Comparison of ENCODE assay signal across 21 cellular contexts in the genomic region with DNA sequence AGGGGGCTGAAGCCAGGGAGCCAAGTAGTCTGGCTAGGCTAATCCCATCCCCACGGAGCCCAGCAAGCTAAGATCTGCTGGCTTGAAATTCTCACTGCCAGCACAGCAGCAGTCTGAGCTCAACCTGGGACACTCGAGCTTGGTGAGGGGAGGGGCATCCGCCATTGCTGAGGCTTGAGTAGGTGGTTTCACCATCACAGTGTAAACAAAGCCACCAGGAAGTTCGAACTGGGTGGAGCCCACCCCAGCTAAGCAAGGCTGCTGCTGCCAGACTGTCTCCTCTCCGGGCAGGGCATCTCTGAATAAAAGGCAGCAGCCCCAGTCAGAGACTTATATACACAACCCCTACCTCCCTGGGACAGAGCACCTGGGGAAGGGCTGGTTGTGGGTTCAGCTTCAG.
DNase-seq lines count a peak whose midpoint lies in the region; ATAC-seq, FAIRE-seq and TF ChIP-seq lines count a peak whose summit lies in the region.
"Had no signal": no experiment of that assay in that cellular context is flagged by ENCODE, and none has a peak within 500 bp of the region (broad histone marks: within the 10 kb centered on the region; RNA-seq: fewer than 3 reads in every experiment).

No MANE protein-coding gene starts in this region.

- no peaks in the 10 kb centered on the region for H3K4me1 ChIP-seq in IMR-90 (ENCODE audit: control insufficient read depth, insufficient read depth, low read length)
- H3K4me1 ChIP-seq in lower lobe of right lung = no peaks in the 10 kb centered on the region
- H3K4me1 ChIP-seq: adrenal gland had no signal

- H3K27me3 Mint-ChIP-seq in WTC11 (ENCODE audit: low read depth) = peaks cover 3% of the 10 kb centered on the region
- H3K27me3 Mint-ChIP-seq in mesothelial cell of epicardium (ENCODE audit: low read depth) = peaks cover 1% of the 10 kb centered on the region
- no peaks in the 10 kb centered on the region for H3K27me3 Mint-ChIP-seq in T-helper 2 cell treated with Interferon-gamma antibody and Interleukin-4, amounts not matched to agents 5 μg/mL and 100 μg/mL, for 36 hours (ENCODE audit: low read depth)
- H3K27me3 Mint-ChIP-seq: activated CD4-positive, alpha-beta T cell treated with anti-CD3 and anti-CD28 coated beads, Interleukin-2, amount 10 ng/mL, durations not matched to agents 24 days and 14 days; central memory CD8-positive, alpha-beta T cell; memory B cell had no signal

- H3K9me3 Mint-ChIP-seq in WTC11 (peaks cover 4% of the 10 kb centered on the region), mesothelial cell of epicardium (peaks cover 33% of the 10 kb centered on the region)
- no peaks in the 10 kb centered on the region for H3K9me3 Mint-ChIP-seq in T-helper 2 cell treated with Interferon-gamma antibody and Interleukin-4, amounts not matched to agents 5 μg/mL and 100 μg/mL, for 36 hours
- H3K9me3 Mint-ChIP-seq: activated CD4-positive, alpha-beta T cell treated with anti-CD3 and anti-CD28 coated beads, Interleukin-2, amount 10 ng/mL, durations not matched to agents 24 days and 14 days had no signal

- H3K4me1 Mint-ChIP-seq in WTC11 (no peaks in the 10 kb centered on the region), mesothelial cell of epicardium (no peaks in the 10 kb centered on the region)
- H3K4me1 Mint-ChIP-seq in T-helper 2 cell treated with Interferon-gamma antibody and Interleukin-4, amounts not matched to agents 5 μg/mL and 100 μg/mL, for 36 hours (ENCODE audit: low read depth) = no peaks in the 10 kb centered on the region
- H3K4me1 Mint-ChIP-seq: activated CD4-positive, alpha-beta T cell treated with anti-CD3 and anti-CD28 coated beads, Interleukin-2, amount 10 ng/mL, durations not matched to agents 24 days and 14 days; central memory CD8-positive, alpha-beta T cell; memory B cell; natural killer cell had no signal

- H3K23ac ChIP-seq in IMR-90 (ENCODE audit: low read depth, low read length) = no peak overlapping the region

- H4K5ac ChIP-seq in IMR-90 (ENCODE audit: low read depth, low read length) = no peak overlapping the region; the same call in 1 of the 2 replicates

- H3K4me3 ChIP-seq in IMR-90 (ENCODE audit: insufficient read depth, low read depth, low read length) = no peak overlapping the region
- H3K4me3 ChIP-seq in lower lobe of right lung = no peak overlapping the region
- H3K4me3 ChIP-seq: adrenal gland, SK-N-MC, skin epidermis had no signal

- H3K27ac Mint-ChIP-seq in WTC11 (no peak overlapping the region), mesothelial cell of epicardium (no peak overlapping the region)
- no peak overlapping the region for H3K27ac Mint-ChIP-seq in T-helper 2 cell treated with Interferon-gamma antibody and Interleukin-4, amounts not matched to agents 5 μg/mL and 100 μg/mL, for 36 hours
- H3K27ac Mint-ChIP-seq: activated CD4-positive, alpha-beta T cell treated with anti-CD3 and anti-CD28 coated beads, Interleukin-2, amount 10 ng/mL, durations not matched to agents 24 days and 14 days; memory B cell; natural killer cell had no signal

- H2AK5ac ChIP-seq in IMR-90 (ENCODE audit: low read depth, low read length) = no peak overlapping the region

- CTCF ChIA-PET in IMR-90 (lab: Yijun Ruan, JAX) = interaction anchor here (0.6 kb wide), 1 partner anchor 14 kb away, joined by 3 read pairs; no protein-coding TSS in a partner anchor
- CTCF ChIA-PET in WTC11 (lab: Charles Lee) = no interaction called here

- WGBS in IMR-90 (ENCODE audit: extremely low coverage in 2 of 2, insufficient read length in 1 of 2), 2 experiments = no CpG with 5 or more reads among the region's 5 CpGs

- POLR2A ChIA-PET in IMR-90 (lab: Charles Lee; ENCODE audit: unreplicated experiment) = no interaction called here
- POLR2A ChIA-PET in WTC11 (lab: Charles Lee) = no interaction called here

- H2AK9ac ChIP-seq in IMR-90 (replicated peaks; ENCODE audit: low read depth, low read length, poor library complexity) = no peak overlapping the region

- H4K8ac ChIP-seq in IMR-90 (ENCODE audit: low read depth in 2 of 2, low read length in 2 of 2) = peak overlapping the region in 1 of 2 experiments; percentile 37; a peak in 1 of 4 replicates

- no peaks in the 10 kb centered on the region for H3K36me3 Mint-ChIP-seq in WTC11
- H3K36me3 Mint-ChIP-seq in mesothelial cell of epicardium = peaks cover 3% of the 10 kb centered on the region
- H3K36me3 Mint-ChIP-seq in T-helper 2 cell treated with Interferon-gamma antibody and Interleukin-4, amounts not matched to agents 5 μg/mL and 100 μg/mL, for 36 hours (ENCODE audit: low read depth) = no peaks in the 10 kb centered on the region
- H3K36me3 Mint-ChIP-seq: memory B cell had no signal

- H3K4me2 ChIP-seq in IMR-90 (ENCODE audit: low read depth, low read length) = no peak overlapping the region

- no peak overlapping the region; the same call in 1 of the 2 replicates for H3K14ac ChIP-seq in IMR-90 (replicated peaks; ENCODE audit: low read depth, low read length)

- no peaks in the 10 kb centered on the region for H3K9me3 ChIP-seq in IMR-90 (ENCODE audit: control insufficient read depth, insufficient read depth, low read length)
- H3K9me3 ChIP-seq in lower lobe of right lung = no peaks in the 10 kb centered on the region
- H3K9me3 ChIP-seq: adrenal gland had no signal

- TF ChIP-seq POLR2A in IMR-90 (IDR thresholded peaks at IDR 0.05; ENCODE audit: low read depth, low read length) = no peak

- no peak overlapping the region for H3K9ac ChIP-seq in IMR-90 (ENCODE audit: low read depth, low read length)

- no peak overlapping the region for H3K4ac ChIP-seq in IMR-90 (ENCODE audit: low read depth, low read length)

- in situ Hi-C loops in IMR-90 (cut with MboI; ENCODE audit: low sequenced_read_pairs) = no loop called here

- 0 out of 2 replicates have a peak overlapping the region, but pooled peaks have one; percentile 35 for H2BK20ac ChIP-seq in IMR-90 (ENCODE audit: low read depth, low read length)

- no peak overlapping the region for H2BK5ac ChIP-seq in IMR-90 (ENCODE audit: low read depth, low read length, poor library complexity, severe bottlenecking)

- H3K18ac ChIP-seq in IMR-90 (ENCODE audit: low read depth, low read length) = no peak overlapping the region

- H2AFZ ChIP-seq in IMR-90 (replicated peaks; ENCODE audit: low read length, poor library complexity) = peak overlapping the region; percentile 63

- H2BK120ac ChIP-seq in IMR-90 (ENCODE audit: low read depth, low read length) = 0 out of 2 replicates have a peak overlapping the region, but pooled peaks have one; percentile 8

- BruUV-seq in IMR-90 (replicated peaks; lab: Mats Ljungman, UMichigan) = no TSS peak

- intact Hi-C loops in IMR-90 (cut with micrococcal nuclease) (no loop called here), lower lobe of right lung (cut with DNase I) (no loop called here)

- ATAC-seq in IMR-90 (ENCODE audit: low read depth) (no peak; the same call in 1 of the 2 replicates), WTC11 (peak; percentile 85), lower lobe of right lung (peak; percentile 68 to 72), GM19397 (IDR thresholded peaks at IDR 0.05; ENCODE audit: unreplicated experiment) (no peak)
- ATAC-seq: natural killer cell, Panc1 had no signal

- no peak for TF ChIP-seq RAD21 in IMR-90 (IDR thresholded peaks at IDR 0.05; ENCODE audit: low read length)

- dilution Hi-C loops in IMR-90 (cut with HindIII; ENCODE audit: low sequenced_read_pairs, unreplicated experiment) = no loop called here

- FAIRE-seq in GM19239 (lab: Jason Lieb, UNC) = no peak
- FAIRE-seq: TTC549 had no signal

- H3K9me1 ChIP-seq in IMR-90 (ENCODE audit: insufficient read depth, low read length) = no peaks in the 10 kb centered on the region

- TF ChIP-seq CTCF in IMR-90 (conservative IDR thresholded peaks at IDR 0.05; ENCODE audit: low read depth, low read length) (no peak), WTC11 (IDR thresholded peaks at IDR 0.05) (no peak), lower lobe of right lung (IDR thresholded peaks at IDR 0.05) (no peak), mesothelial cell of epicardium (IDR thresholded peaks at IDR 0.05; ENCODE audit: unreplicated experiment) (no peak)

- H3K27me3 ChIP-seq in IMR-90 (ENCODE audit: control insufficient read depth, insufficient read depth, low read length) (no peaks in the 10 kb centered on the region), lower lobe of right lung (ENCODE audit: low read depth) (no peaks in the 10 kb centered on the region)
- H3K27me3 ChIP-seq: adrenal gland had no signal

- no peak overlapping the region for H4K91ac ChIP-seq in IMR-90 (ENCODE audit: insufficient read depth, low read depth, low read length)

- DNase-seq in ELF-1 (ENCODE audit: low read depth, low spot score) (peak; percentile 50), IMR-90 (no peak), WTC11 (ENCODE audit: low spot score) (peak; percentile 25), lower lobe of right lung (peak; percentile 81), mesothelial cell of epicardium (ENCODE audit: low spot score in 2 of 2, unreplicated experiment in 2 of 2) (no peak), GM19239 (ENCODE audit: insufficient read length, low spot score) (no peak)
- DNase-seq in T-helper 2 cell treated with Interferon-gamma antibody and Interleukin-4, amounts not matched to agents 5 μg/mL and 100 μg/mL, for 36 hours (ENCODE audit: low spot score) = no peak
- DNase-seq: activated CD4-positive, alpha-beta T cell treated with anti-CD3 and anti-CD28 coated beads, Interleukin-2, amount 10 ng/mL, durations not matched to agents 24 days and 14 days; activated effector memory CD4-positive, alpha-beta T cell treated with anti-CD3 and anti-CD28 coated beads, Interleukin-2, amount 50 U/mL, for 16 hours; adrenal gland; effector memory CD4-positive, alpha-beta T cell; natural killer cell; NCI-H187; stimulated activated CD4-positive, alpha-beta T cell treated with anti-CD3 and anti-CD28 coated beads, Interleukin-4, amount 100 ng/mL, for 1 hour had no signal

- no peak overlapping the region for H2BK15ac ChIP-seq in IMR-90 (ENCODE audit: low read depth, low read length)

- no peak overlapping the region for H3K27ac ChIP-seq in IMR-90 (ENCODE audit: insufficient read depth, low read length)
- no peak overlapping the region for H3K27ac ChIP-seq in lower lobe of right lung
- H3K27ac ChIP-seq: adrenal gland, SK-N-MC, skin epidermis had no signal

- no peak overlapping the region for H3K4me3 Mint-ChIP-seq in WTC11
- no peak overlapping the region for H3K4me3 Mint-ChIP-seq in mesothelial cell of epicardium
- H3K4me3 Mint-ChIP-seq in T-helper 2 cell treated with Interferon-gamma antibody and Interleukin-4, amounts not matched to agents 5 μg/mL and 100 μg/mL, for 36 hours = no peak overlapping the region
- H3K4me3 Mint-ChIP-seq: activated CD4-positive, alpha-beta T cell treated with anti-CD3 and anti-CD28 coated beads, Interleukin-2, amount 10 ng/mL, durations not matched to agents 24 days and 14 days; central memory CD8-positive, alpha-beta T cell; memory B cell; natural killer cell had no signal

- no peak overlapping the region for H3K56ac ChIP-seq in IMR-90 (ENCODE audit: extremely low read depth, insufficient read depth, low read length)

- no peaks in the 10 kb centered on the region for H3K36me3 ChIP-seq in IMR-90 (ENCODE audit: control insufficient read depth, insufficient read depth, low read length)
- H3K36me3 ChIP-seq in lower lobe of right lung = no peaks in the 10 kb centered on the region
- H3K36me3 ChIP-seq: adrenal gland had no signal

- H4K20me1 ChIP-seq in IMR-90 (ENCODE audit: insufficient read depth, low read length) = no peaks in the 10 kb centered on the region

- H3K79me1 ChIP-seq in IMR-90 (ENCODE audit: low read depth in 1 of 2, low read length in 2 of 2) = no peaks in the 10 kb centered on the region

Comparison
In these comparisons a context has a peak if more than half of its experiments do, and no peak if none do; other contexts are left out.
1. DNase-seq: peak in ELF-1 (single experiment), WTC11 (single experiment) and lower lobe of right lung (single experiment); none in IMR-90 (single experiment), mesothelial cell of epicardium (0 of 2), T-helper 2 cell treated with Interferon-gamma antibody and Interleukin-4, amounts not matched to agents 5 μg/mL and 100 μg/mL, for 36 hours (single experiment) and GM19239 (single experiment).
2. ATAC-seq: peak in WTC11 (single experiment) and lower lobe of right lung (2 of 2); none in IMR-90 (single experiment) and GM19397 (single experiment).